ENCODE assay signal across 8 cellular contexts in genomic region chr3:197297476-197298340, GRCh38. TPM values are rescaled to one million over a fixed set of nuclear protein-coding genes. Genes with fewer than 3 reads are reported as not detected.
DNase-seq lines count a peak whose midpoint lies in the region; ATAC-seq and TF ChIP-seq lines count a peak whose summit lies in the region.

No MANE protein-coding gene starts in this region.

- H3K27me3 ChIP-seq in SU-DHL-6 (ENCODE audit: low read length), result no peaks in the 10 kb centered on the region
- H3K27me3 ChIP-seq in adipocyte (replicated peaks; ENCODE audit: control insufficient read depth, insufficient read depth, low read length), result no peaks in the 10 kb centered on the region
- H3K27me3 ChIP-seq in heart left ventricle, result no peaks in the 10 kb centered on the region

- H3K4me3 Mint-ChIP-seq in type B pancreatic cell, result peak overlapping the region; percentile 96

- DNase-seq in GM12865 (ENCODE audit: low read depth), result peak; percentile 94
- peak; percentile 97 for DNase-seq in NCI-H1105 (lab: John Stamatoyannopoulos, UW)
- DNase-seq in adipocyte (ENCODE audit: low read depth), result peak; percentile 95
- DNase-seq in heart left ventricle, result peak; percentile 90 to 95 (median 93)
- DNase-seq in posterior cingulate gyrus, result peak; percentile 75 to 98 (median 84)
- peak; percentile 93 for DNase-seq in type B pancreatic cell (ENCODE audit: extremely low spot score, unreplicated experiment)

- peak overlapping the region; percentile 94 for H3K27ac Mint-ChIP-seq in type B pancreatic cell

- no peaks in the 10 kb centered on the region for H3K9me2 ChIP-seq in SU-DHL-6 (replicated peaks; ENCODE audit: insufficient read depth, low read length)

- H4K20me1 ChIP-seq in SU-DHL-6 (ENCODE audit: low read depth, low read length), result no peaks in the 10 kb centered on the region; the same call in 1 of the 2 replicates

- peaks cover 43% of the 10 kb centered on the region for H3K79me2 ChIP-seq in SU-DHL-6 (ENCODE audit: insufficient read depth, low read length)

- peaks cover 24% of the 10 kb centered on the region for H3K4me1 Mint-ChIP-seq in type B pancreatic cell (ENCODE audit: unreplicated experiment)

- WGBS in heart left ventricle, 4 donors, result 0 to 1% (median 1%) methylated on average over 18 to 100 of the region's 100 CpGs

- no peak for TF ChIP-seq CTCF in GM12865 (IDR thresholded peaks at IDR 0.05; ENCODE audit: insufficient read depth, low read depth, low read length, missing control alignments)
- TF ChIP-seq CTCF in SU-DHL-6 (IDR thresholded peaks at IDR 0.05; ENCODE audit: insufficient read depth, low read length, poor library complexity, severe bottlenecking), result no peak
- TF ChIP-seq CTCF in heart left ventricle (IDR thresholded peaks at IDR 0.05), result no peak
- no peak for TF ChIP-seq CTCF in type B pancreatic cell (conservative IDR thresholded peaks at IDR 0.05)

- H3K27me3 Mint-ChIP-seq in type B pancreatic cell, result no peaks in the 10 kb centered on the region

- H3K27ac ChIP-seq in SU-DHL-6 (ENCODE audit: low read depth, low read length) (peak overlapping the region; percentile 83), heart left ventricle (peak overlapping the region; percentile 86 to 97 (median 92))

- peak overlapping the region; percentile 99 for H2AFZ ChIP-seq in SU-DHL-6 (ENCODE audit: low read depth, low read length, severe bottlenecking)

- peak overlapping the region; percentile 95 for H3K4me2 ChIP-seq in SU-DHL-6 (ENCODE audit: low read depth, low read length, poor library complexity, severe bottlenecking)

- peaks cover 9% of the 10 kb centered on the region for H3K36me3 Mint-ChIP-seq in type B pancreatic cell

- peak in 1 of 2 donors; percentile 32 for TF ChIP-seq POLR2A in heart left ventricle (IDR thresholded peaks at IDR 0.05)

- H3K4me1 ChIP-seq in adipocyte (ENCODE audit: control insufficient read depth, insufficient read depth, low read length), result peaks cover 17% of the 10 kb centered on the region
- peaks cover 0 to 41% (median 13%) of the 10 kb centered on the region in 12 donors for H3K4me1 ChIP-seq in heart left ventricle

- peak; percentile 71 for ATAC-seq in HG02678 (IDR thresholded peaks at IDR 0.05; ENCODE audit: unreplicated experiment)
- peak; percentile 81 to 95 (median 94) for ATAC-seq in heart left ventricle

- intact Hi-C loops in heart left ventricle (cut with DNase I) (loop anchor here in 6 of 10 donors (2.0 to 10.0 kb wide), 5 partner anchors 55 to 160 kb away; no protein-coding TSS in a partner anchor), posterior cingulate gyrus (cut with DNase I) (no loop called here)

- H3K36me3 ChIP-seq in SU-DHL-6 (ENCODE audit: low read length) (peaks cover 19% of the 10 kb centered on the region; the same call in 1 of the 2 replicates), adipocyte (ENCODE audit: control insufficient read depth, insufficient read depth, low read length, severe bottlenecking) (peaks cover 13% of the 10 kb centered on the region), heart left ventricle (peaks cover 0 to 34% (median 7%) of the 10 kb centered on the region in 9 donors)

- peak overlapping the region; percentile 79 for H3K4me3 ChIP-seq in GM12865 (ENCODE audit: low read depth, low read length)
- peak overlapping the region; percentile 98 for H3K4me3 ChIP-seq in SU-DHL-6 (ENCODE audit: insufficient read depth, low read length, poor library complexity, severe bottlenecking)
- peak overlapping the region; percentile 91 for H3K4me3 ChIP-seq in adipocyte (ENCODE audit: low read length)
- H3K4me3 ChIP-seq in heart left ventricle, result peak overlapping the region; percentile 51 to 100 (median 92)

- peaks cover 22% of the 10 kb centered on the region for H3F3A ChIP-seq in SU-DHL-6 (ENCODE audit: insufficient read depth)

- H3K9ac ChIP-seq in SU-DHL-6 (ENCODE audit: low read length) (peak overlapping the region; percentile 92), adipocyte (ENCODE audit: low read length) (peak overlapping the region; percentile 90)

- H3K9me3 ChIP-seq in SU-DHL-6 (ENCODE audit: insufficient read depth, low read length), result no peaks in the 10 kb centered on the region
- H3K9me3 ChIP-seq in adipocyte (ENCODE audit: control insufficient read depth, low read length), result no peaks in the 10 kb centered on the region
- H3K9me3 ChIP-seq in heart left ventricle, result no peaks in the 10 kb centered on the region

- H3K9me3 Mint-ChIP-seq in type B pancreatic cell, result peaks cover 4% of the 10 kb centered on the region

RNA-seq across cellular contexts. Expression of gene DLG1, which starts 0.7 kb away (rescaled TPM):
- total RNA-seq in heart left ventricle (100 to 1,000 TPM in 1 of 9 donors, 10 to 100 TPM in 8; 37.1 to 151 (median 63.6) TPM), type B pancreatic cell (ENCODE audit: low replicate concordance) (91.0 and 95.9 TPM in 2 replicates)
- 10 to 100 TPM; 17.4 to 94.3 TPM for polyA plus RNA-seq in heart left ventricle

Comparison
In these comparisons a context has a peak if more than half of its experiments do, and no peak if none do; other contexts are left out.
1. Peak in every context shown above with its lines: DNase-seq, ATAC-seq, H3K4me3 ChIP-seq and H3K27ac ChIP-seq.